Comparison of ENCODE assay signal across 16 cellular contexts in genomic region chr4:120561648-120562047, GRCh38.
DNase-seq lines count a peak whose midpoint lies in the region; ATAC-seq and TF ChIP-seq lines count a peak whose summit lies in the region.
"Had no signal": no experiment of that assay in that cellular context is flagged by ENCODE, and none has a peak within 500 bp of the region (broad histone marks: within the 10 kb centered on the region; RNA-seq: fewer than 3 reads in every experiment).

No MANE protein-coding gene starts in this region.

- H3K9me3 ChIP-seq in hepatocyte (ENCODE audit: low read depth) (no peaks in the 10 kb centered on the region), neural progenitor cell (ENCODE audit: low read depth) (no peaks in the 10 kb centered on the region), ovary (no peaks in the 10 kb centered on the region)
- H3K9me3 ChIP-seq: HAP-1 had no signal

- no peak overlapping the region for H3K9ac ChIP-seq in neural progenitor cell
- H3K9ac ChIP-seq: GM23248 had no signal

- H3K36me3 Mint-ChIP-seq in WTC11 (peaks cover 20% of the 10 kb centered on the region), neural progenitor cell (no peaks in the 10 kb centered on the region)
- H3K36me3 Mint-ChIP-seq: CD14-positive monocyte; CD8-positive, alpha-beta memory T cell had no signal

- H4K20me1 ChIP-seq in hepatocyte (ENCODE audit: insufficient read depth, poor library complexity, severe bottlenecking) (no peaks in the 10 kb centered on the region), neural progenitor cell (ENCODE audit: low read depth) (no peaks in the 10 kb centered on the region)

- TF ChIP-seq CTCF in WTC11 (IDR thresholded peaks at IDR 0.05) (no peak), hepatocyte (IDR thresholded peaks at IDR 0.05; ENCODE audit: poor library complexity) (no peak), neural progenitor cell (IDR thresholded peaks at IDR 0.05) (no peak), ovary (IDR thresholded peaks at IDR 0.05) (no peak)

- peaks cover 12% of the 10 kb centered on the region; the same call in 1 of the 2 replicates for H3K4me1 Mint-ChIP-seq in WTC11
- no peaks in the 10 kb centered on the region for H3K4me1 Mint-ChIP-seq in neural progenitor cell
- H3K4me1 Mint-ChIP-seq: CD14-positive monocyte; CD8-positive, alpha-beta memory T cell had no signal

- POLR2A ChIA-PET in WTC11 (lab: Charles Lee) = no interaction called here

- no peak for TF ChIP-seq POLR2A in ovary (IDR thresholded peaks at IDR 0.05)

- H3K36me3 ChIP-seq in hepatocyte (replicated peaks; ENCODE audit: insufficient read depth, low read depth) (no peaks in the 10 kb centered on the region), neural progenitor cell (no peaks in the 10 kb centered on the region), ovary (no peaks in the 10 kb centered on the region)
- H3K36me3 ChIP-seq: HAP-1 had no signal

- H3K79me2 ChIP-seq in hepatocyte = no peaks in the 10 kb centered on the region
- H3K79me2 ChIP-seq in neural progenitor cell (ENCODE audit: low read depth) = no peaks in the 10 kb centered on the region

- no peaks in the 10 kb centered on the region for H3K27me3 ChIP-seq in hepatocyte
- no peaks in the 10 kb centered on the region for H3K27me3 ChIP-seq in neural progenitor cell
- H3K27me3 ChIP-seq in ovary = no peaks in the 10 kb centered on the region

- H3K27me3 Mint-ChIP-seq in WTC11 (ENCODE audit: low read depth) (no peaks in the 10 kb centered on the region), neural progenitor cell (ENCODE audit: insufficient read depth, low read depth) (no peaks in the 10 kb centered on the region)

- H3K27ac ChIP-seq in hepatocyte (no peak overlapping the region), neural progenitor cell (no peak overlapping the region), ovary (no peak overlapping the region)
- H3K27ac ChIP-seq: 22Rv1, GM23248 had no signal

- H3K4me2 ChIP-seq in hepatocyte (peak overlapping the region; percentile 25), neural progenitor cell (no peak overlapping the region)

- intact Hi-C loops in ovary (cut with DNase I) = no loop called here

- no peak overlapping the region for H3K4me3 ChIP-seq in hepatocyte
- no peak overlapping the region for H3K4me3 ChIP-seq in neural progenitor cell
- H3K4me3 ChIP-seq in ovary = no peak overlapping the region
- H3K4me3 ChIP-seq: GM23248, HAP-1 had no signal

- DNase-seq in ELF-1 (ENCODE audit: low read depth, low spot score) (peak; percentile 3), WTC11 (ENCODE audit: low spot score) (no peak), hepatocyte (ENCODE audit: low spot score) (peak; percentile 11), neural progenitor cell (ENCODE audit: low spot score) (peak; percentile 59), COLO829 (ENCODE audit: low spot score) (no peak), ovary (no peak), iPS-NIHi11 (ENCODE audit: low spot score) (no peak)
- DNase-seq: CD8-positive, alpha-beta memory T cell; DMS53; GM23248; IMR-90; KBM-7 had no signal

- peak overlapping the region; percentile 33 for H2AFZ ChIP-seq in hepatocyte
- peak overlapping the region; percentile 39 for H2AFZ ChIP-seq in neural progenitor cell (replicated peaks)
- H2AFZ ChIP-seq: GM23248 had no signal

- H3K4me3 Mint-ChIP-seq in WTC11 (no peak overlapping the region), neural progenitor cell (no peak overlapping the region)
- H3K4me3 Mint-ChIP-seq: CD14-positive monocyte; CD8-positive, alpha-beta memory T cell had no signal

- H3K27ac Mint-ChIP-seq in WTC11 = peak overlapping the region; percentile 64
- no peak overlapping the region for H3K27ac Mint-ChIP-seq in neural progenitor cell
- H3K27ac Mint-ChIP-seq: CD14-positive monocyte; CD8-positive, alpha-beta memory T cell had no signal

- no peak for TF ChIP-seq EP300 in ovary (IDR thresholded peaks at IDR 0.05)

- CTCF ChIA-PET in WTC11 (lab: Charles Lee) = no interaction called here

- H3F3A ChIP-seq in neural progenitor cell (ENCODE audit: low read depth) = no peaks in the 10 kb centered on the region

- 4% methylated on average over 2 of the region's 2 CpGs for WGBS in hepatocyte (ENCODE audit: low lambda C conversion rate, missing lambda C conversion rate)
- 88 to 97% (median 95%) methylated on average over 2 of the region's 2 CpGs for WGBS in ovary, 3 donors

- ATAC-seq in WTC11 (peak; percentile 97), GM21390 (IDR thresholded peaks at IDR 0.05; ENCODE audit: unreplicated experiment) (no peak)

- H3K4me1 ChIP-seq in hepatocyte (ENCODE audit: insufficient read depth) (no peaks in the 10 kb centered on the region), neural progenitor cell (peaks cover 4% of the 10 kb centered on the region), ovary (ENCODE audit: insufficient read depth) (no peaks in the 10 kb centered on the region)
- H3K4me1 ChIP-seq: HAP-1 had no signal

- H3K9me3 Mint-ChIP-seq in WTC11 (peaks cover 32% of the 10 kb centered on the region), neural progenitor cell (no peaks in the 10 kb centered on the region)

- H3K9me2 ChIP-seq in hepatocyte (replicated peaks; ENCODE audit: insufficient read depth) = no peaks in the 10 kb centered on the region

TF ChIP-seq in WTC11, 78 proteins besides CTCF, POLR2A, EP300 and RAD21 (continues in another document):
- TF ChIP-seq ERG (CRISPR knock-in tag; IDR thresholded peaks at IDR 0.05) = no peak
- TF ChIP-seq E2F1 (CRISPR knock-in tag; IDR thresholded peaks at IDR 0.05) = no peak
- TF ChIP-seq PRDM15 (CRISPR knock-in tag; IDR thresholded peaks at IDR 0.05) = no peak
- TF ChIP-seq ZNF232 (CRISPR knock-in tag; IDR thresholded peaks at IDR 0.05) = no peak
- TF ChIP-seq TEAD1 (CRISPR knock-in tag; IDR thresholded peaks at IDR 0.05) = no peak
- no peak for TF ChIP-seq ZNF425 (CRISPR knock-in tag; conservative IDR thresholded peaks at IDR 0.05)

Comparison
In these comparisons a context has a peak if more than half of its experiments do, and no peak if none do; other contexts are left out.
1. DNase-seq: peak in ELF-1 (single experiment), hepatocyte (single experiment) and neural progenitor cell (single experiment); none in WTC11 (single experiment), COLO829 (single experiment), ovary (0 of 5) and iPS-NIHi11 (single experiment).